Comparison of ENCODE assay signal across 16 cellular contexts in the genomic region with DNA sequence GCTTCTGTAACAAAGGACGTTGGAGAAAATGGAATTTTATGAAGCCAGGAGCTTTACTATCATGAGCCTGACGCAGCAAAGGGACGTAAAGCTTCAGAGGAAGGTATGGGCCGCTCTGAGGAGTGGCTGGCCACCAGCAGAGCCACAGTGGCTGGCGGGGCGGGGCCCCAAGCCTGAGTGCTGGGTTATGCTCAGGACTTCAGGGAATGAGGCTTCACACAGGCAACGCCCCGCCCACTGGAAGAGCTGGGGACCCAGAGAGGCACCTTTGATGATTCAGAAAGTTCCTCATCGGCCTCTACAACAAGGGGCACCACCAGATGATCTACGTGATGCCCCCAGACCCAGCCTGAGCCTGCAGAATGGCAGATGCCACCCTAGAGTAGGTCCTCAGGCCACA. TPM values are rescaled to one million over a fixed set of nuclear protein-coding genes. Genes with fewer than 3 reads are reported as not detected.
DNase-seq lines count a peak whose midpoint lies in the region; ATAC-seq and TF ChIP-seq lines count a peak whose summit lies in the region.
"Had no signal": no experiment of that assay in that cellular context is flagged by ENCODE, and none has a peak within 500 bp of the region (broad histone marks: within the 10 kb centered on the region; RNA-seq: fewer than 3 reads in every experiment).

No MANE protein-coding gene starts in this region.

- H2AK5ac ChIP-seq in neuronal stem cell (ENCODE audit: low read depth, low read length) = no peak overlapping the region

- TF ChIP-seq CTCF in HCT116 (IDR thresholded peaks at IDR 0.05 in 2 of 3, conservative IDR thresholded peaks at IDR 0.05 in 1 of 3; ENCODE audit: borderline replicate concordance in 1 of 3, insufficient read depth in 1 of 3, low read depth in 2 of 3, low read length in 2 of 3) = no peak

- peaks cover 3% of the 10 kb centered on the region for H3K79me1 ChIP-seq in neuronal stem cell (ENCODE audit: low read depth, low read length)

- TF ChIP-seq POLR2A in HCT116 (IDR thresholded peaks at IDR 0.05; ENCODE audit: borderline replicate concordance, extremely low read depth, insufficient read depth, insufficient read length) = no peak

- CTCF ChIA-PET in HCT116 (lab: Charles Lee) = no interaction called here

- WGBS in neuronal stem cell (ENCODE audit: extremely low coverage in 2 of 2, insufficient read length in 2 of 2, insufficient replicate concordance in 1 of 2), 2 donors = no CpG with 5 or more reads among the region's 10 CpGs

- no peak overlapping the region for H3K4ac ChIP-seq in neuronal stem cell (ENCODE audit: low read length)

- H3K27ac Mint-ChIP-seq in activated naive CD4-positive, alpha-beta T cell treated with anti-CD3 and anti-CD28 coated beads, Interleukin-2, amount 50 U/mL, for 72 hours = peak overlapping the region; percentile 45 to 65
- H3K27ac Mint-ChIP-seq: H9 had no signal

- H3K23ac ChIP-seq in neuronal stem cell (ENCODE audit: low read depth, low read length, poor library complexity) = peak overlapping the region; percentile 48

- H3K79me2 ChIP-seq in HCT116 (ENCODE audit: insufficient read depth, low read length) = peaks cover 91% of the 10 kb centered on the region

- H3K27ac ChIP-seq in HCT116 (ENCODE audit: low read depth, low read length) = no peak overlapping the region; the same call in 1 of the 2 replicates
- H3K27ac ChIP-seq in caudate nucleus (ENCODE audit: low read depth, low read length) = peak overlapping the region; percentile 39
- no peak overlapping the region for H3K27ac ChIP-seq in neuronal stem cell (replicated peaks; ENCODE audit: low read length)
- H3K27ac ChIP-seq: BLaER1 treated with 17β-estradiol and CSF1 and Interleukin-3, amounts not matched to agents 10 nM and 100 nM had no signal

- RAD21 ChIA-PET in HCT116 (lab: Charles Lee; ENCODE audit: low non-redundant PET in 1 of 2, low total read pairs in 2 of 2, uncharacterized antibody in 2 of 2, unreplicated experiment in 2 of 2) = no interaction called here

- H2BK120ac ChIP-seq in neuronal stem cell (ENCODE audit: low read depth, low read length) = no peak overlapping the region

- ATAC-seq in activated naive CD4-positive, alpha-beta T cell treated with anti-CD3 and anti-CD28 coated beads, Interleukin-2, amount 50 U/mL, for 72 hours = no peak
- ATAC-seq in HCT116 = peak; percentile 33; the same call in 1 of the 2 replicates
- no peak for ATAC-seq in GM18868 (IDR thresholded peaks at IDR 0.05; ENCODE audit: unreplicated experiment)
- ATAC-seq: GM12878 had no signal

- DNase-seq in activated naive CD4-positive, alpha-beta T cell treated with anti-CD3 and anti-CD28 coated beads, Interleukin-2, amount 50 U/mL, for 72 hours (ENCODE audit: low spot score in 2 of 2) = no peak
- DNase-seq in activated naive CD4-positive, alpha-beta T cell treated with anti-CD3 and anti-CD28 coated beads, Interleukin-2, amount 50 U/mL, for 16 hours = no peak
- no peak for DNase-seq in HCT116 (ENCODE audit: low read depth, low spot score)
- no peak for DNase-seq in caudate nucleus (lab: John Stamatoyannopoulos, UW)
- no peak for DNase-seq in neuronal stem cell (ENCODE audit: low spot score)
- no peak for DNase-seq in SKM-1 treated with dmso at 0.1 percent for 144 hours (lab: John Stamatoyannopoulos, UW; ENCODE audit: unreplicated experiment)
- no peak for DNase-seq in NCI-H2029 (lab: John Stamatoyannopoulos, UW)
- DNase-seq: 8988T; ACHN; CD4-positive, CD25-positive, alpha-beta regulatory T cell; DMS53; GOT3; H9 had no signal

- H3K9me3 ChIP-seq in HCT116 (ENCODE audit: control insufficient read depth in 1 of 2, insufficient read depth in 1 of 2, low read depth in 1 of 2, low read length in 2 of 2) = no peaks in the 10 kb centered on the region
- H3K9me3 ChIP-seq in neuronal stem cell (replicated peaks in 1 of 2; ENCODE audit: control insufficient read depth in 2 of 2, insufficient read depth in 1 of 2, low read depth in 1 of 2, low read length in 2 of 2) = no peaks in the 10 kb centered on the region
- H3K9me3 ChIP-seq: BLaER1 treated with 17β-estradiol and CSF1 and Interleukin-3, amounts not matched to agents 10 nM and 100 nM had no signal

- POLR2A ChIA-PET in HCT116 (lab: Charles Lee) = interaction anchor here (1.8 kb wide), 1 partner anchor 20 kb away, joined by 5 read pairs; a partner anchor contains a TSS

- H3K27me3 ChIP-seq in HCT116 (ENCODE audit: insufficient read depth, low read length) = no peaks in the 10 kb centered on the region
- no peaks in the 10 kb centered on the region for H3K27me3 ChIP-seq in neuronal stem cell (ENCODE audit: control insufficient read depth in 3 of 3, insufficient read depth in 3 of 3, low read depth in 1 of 3, low read length in 3 of 3)
- H3K27me3 ChIP-seq: BLaER1 treated with 17β-estradiol and CSF1 and Interleukin-3, amounts not matched to agents 10 nM and 100 nM had no signal

- intact Hi-C loops in HCT116 (cut with micrococcal nuclease) = no loop called here

- H3K4me2 ChIP-seq in HCT116 (ENCODE audit: low read length) (no peak overlapping the region), neuronal stem cell (ENCODE audit: insufficient read depth, low read length, poor library complexity, severe bottlenecking) (no peak overlapping the region)
- H3K4me2 ChIP-seq: BLaER1 treated with 17β-estradiol and CSF1 and Interleukin-3, amounts not matched to agents 10 nM and 100 nM had no signal

- BruUV-seq in HCT116 (replicated peaks; lab: Mats Ljungman, UMichigan) = no TSS peak

- H3K14ac ChIP-seq in neuronal stem cell (ENCODE audit: low read length) = no peak overlapping the region

- H4K8ac ChIP-seq in neuronal stem cell (ENCODE audit: low read depth, low read length) = no peak overlapping the region

- H4K20me1 ChIP-seq in HCT116 (ENCODE audit: insufficient read depth) = no peaks in the 10 kb centered on the region

- TF ChIP-seq RAD21 in HCT116 (IDR thresholded peaks at IDR 0.05; ENCODE audit: low read depth) = no peak

- peaks cover 14 to 50% of the 10 kb centered on the region in 2 donors for H3K36me3 Mint-ChIP-seq in activated naive CD4-positive, alpha-beta T cell treated with anti-CD3 and anti-CD28 coated beads, Interleukin-2, amount 50 U/mL, for 72 hours

- no peak overlapping the region for H3K4me3 ChIP-seq in HCT116 (replicated peaks in 1 of 2; ENCODE audit: low read depth in 1 of 2, low read length in 2 of 2)
- no peak overlapping the region for H3K4me3 ChIP-seq in neuronal stem cell (ENCODE audit: low read length in 2 of 2)
- H3K4me3 ChIP-seq: BLaER1 treated with 17β-estradiol and CSF1 and Interleukin-3, amounts not matched to agents 10 nM and 100 nM; GM12878 had no signal

- H2BK15ac ChIP-seq in neuronal stem cell (ENCODE audit: low read length) = no peak overlapping the region

- no peak overlapping the region for H3K18ac ChIP-seq in neuronal stem cell (ENCODE audit: low read length)

- H2BK5ac ChIP-seq in neuronal stem cell (ENCODE audit: low read length) = no peak overlapping the region

- H3K9me2 ChIP-seq in HCT116 (ENCODE audit: insufficient read depth) = no peaks in the 10 kb centered on the region

- no peak overlapping the region for H4K91ac ChIP-seq in neuronal stem cell (ENCODE audit: low read depth, low read length, poor library complexity)

- no peak overlapping the region for H2BK12ac ChIP-seq in neuronal stem cell (ENCODE audit: low read length)

- H3K36me3 ChIP-seq in HCT116 (ENCODE audit: control insufficient read depth in 1 of 2, insufficient read depth in 2 of 2, low read length in 2 of 2) = peaks cover 74 to 90% of the 10 kb centered on the region in 2 experiments
- peaks cover 68 to 99% of the 10 kb centered on the region in 2 donors for H3K36me3 ChIP-seq in neuronal stem cell (replicated peaks in 1 of 2; ENCODE audit: control insufficient read depth in 2 of 2, insufficient read depth in 2 of 2, low read length in 2 of 2)

- H2AFZ ChIP-seq in HCT116 (ENCODE audit: low read depth, low read length, poor library complexity, severe bottlenecking) (no peak overlapping the region), neuronal stem cell (ENCODE audit: low read length) (no peak overlapping the region)

- H3K4me1 ChIP-seq in HCT116 (ENCODE audit: control insufficient read depth in 1 of 2, insufficient read depth in 2 of 2, low read length in 2 of 2) = no peaks in the 10 kb centered on the region
- no peaks in the 10 kb centered on the region for H3K4me1 ChIP-seq in neuronal stem cell (ENCODE audit: control insufficient read depth in 2 of 2, insufficient read depth in 1 of 2, low read depth in 1 of 2, low read length in 2 of 2)

- no peak overlapping the region for H3K9ac ChIP-seq in HCT116 (ENCODE audit: low read length)
- no peak overlapping the region for H3K9ac ChIP-seq in neuronal stem cell (ENCODE audit: low read depth, low read length, poor library complexity)

- no peaks in the 10 kb centered on the region for H3K9me3 Mint-ChIP-seq in activated naive CD4-positive, alpha-beta T cell treated with anti-CD3 and anti-CD28 coated beads, Interleukin-2, amount 50 U/mL, for 72 hours
- H3K9me3 Mint-ChIP-seq: H9 had no signal

TF ChIP-seq in HCT116, 20 proteins besides CTCF, POLR2A, EP300 and RAD21 (continues in another document):
- no peak for TF ChIP-seq YY1 (IDR thresholded peaks at IDR 0.05; ENCODE audit: extremely low read depth, insufficient replicate concordance, low read depth, low read length)
- no peak for TF ChIP-seq EGR1 (IDR thresholded peaks at IDR 0.05; ENCODE audit: low read depth)
- TF ChIP-seq CEBPB (IDR thresholded peaks at IDR 0.05; ENCODE audit: low read depth) = no peak
- TF ChIP-seq, protein P1, sequence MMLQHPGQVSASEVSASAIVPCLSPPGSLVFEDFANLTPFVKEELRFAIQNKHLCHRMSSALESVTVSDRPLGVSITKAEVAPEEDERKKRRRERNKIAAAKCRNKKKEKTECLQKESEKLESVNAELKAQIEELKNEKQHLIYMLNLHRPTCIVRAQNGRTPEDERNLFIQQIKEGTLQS (IDR thresholded peaks at IDR 0.05) = no peak
- no peak for TF ChIP-seq ZNF274 (IDR thresholded peaks at IDR 0.05; ENCODE audit: low read depth, low read length)

RNA-seq across cellular contexts. Expression of a gene that starts 8.8 kb away (rescaled TPM):
- 100 to 1,000 TPM in 1 of 2 donors, 10 to 100 TPM in 1; 83.3 to 126 TPM for total RNA-seq in activated naive CD4-positive, alpha-beta T cell treated with anti-CD3 and anti-CD28 coated beads, Interleukin-2, amount 50 U/mL, for 72 hours
- 172 TPM for total RNA-seq in HCT116 (2021; ENCODE audit: unreplicated experiment)
- 213 and 237 TPM in 2 replicates for polyA plus RNA-seq in HCT116 (2012)
- polyA plus RNA-seq in neuronal stem cell (2013, experiment 1 of 2) = 61.5 TPM
- 60.0 TPM for polyA plus RNA-seq in neuronal stem cell (2013, experiment 2 of 2)

RNA-seq across cellular contexts. Expression of a gene that starts 16.2 kb away (rescaled TPM):
- total RNA-seq in activated naive CD4-positive, alpha-beta T cell treated with anti-CD3 and anti-CD28 coated beads, Interleukin-2, amount 50 U/mL, for 72 hours = 10 to 100 TPM; 48.2 to 51.9 TPM
- 44.2 TPM for total RNA-seq in HCT116 (2021; ENCODE audit: unreplicated experiment)
- 20.3 and 21.9 TPM in 2 replicates for polyA plus RNA-seq in HCT116 (2012)
- polyA plus RNA-seq in neuronal stem cell (2013, experiment 1 of 2) = 15.3 TPM
- polyA plus RNA-seq in neuronal stem cell (2013, experiment 2 of 2) = 15.3 TPM

RNA-seq across cellular contexts. Expression of a gene that starts 19.6 kb away (rescaled TPM):
- total RNA-seq in activated naive CD4-positive, alpha-beta T cell treated with anti-CD3 and anti-CD28 coated beads, Interleukin-2, amount 50 U/mL, for 72 hours = 10 to 100 TPM; 14.4 to 17.2 TPM
- 519 TPM for total RNA-seq in HCT116 (2021; ENCODE audit: unreplicated experiment)
- polyA plus RNA-seq in HCT116 (2012) = 323 and 330 TPM in 2 replicates
- 12.2 TPM for polyA plus RNA-seq in neuronal stem cell (2013, experiment 1 of 2)
- 11.4 TPM for polyA plus RNA-seq in neuronal stem cell (2013, experiment 2 of 2)

Comparison
In these comparisons a context has a peak if more than half of its experiments do, and no peak if none do; other contexts are left out.
1. RNA of a gene that starts 19.6 kb away (total RNA-seq): 519 TPM in HCT116 (single experiment); 14.4 to 17.2 TPM in activated naive CD4-positive, alpha-beta T cell treated with anti-CD3 and anti-CD28 coated beads, Interleukin-2, amount 50 U/mL, for 72 hours; every median in the first group is over 10 times any median in the second.